8 cellular contexts compared by ENCODE assay signal in the genomic region with DNA sequence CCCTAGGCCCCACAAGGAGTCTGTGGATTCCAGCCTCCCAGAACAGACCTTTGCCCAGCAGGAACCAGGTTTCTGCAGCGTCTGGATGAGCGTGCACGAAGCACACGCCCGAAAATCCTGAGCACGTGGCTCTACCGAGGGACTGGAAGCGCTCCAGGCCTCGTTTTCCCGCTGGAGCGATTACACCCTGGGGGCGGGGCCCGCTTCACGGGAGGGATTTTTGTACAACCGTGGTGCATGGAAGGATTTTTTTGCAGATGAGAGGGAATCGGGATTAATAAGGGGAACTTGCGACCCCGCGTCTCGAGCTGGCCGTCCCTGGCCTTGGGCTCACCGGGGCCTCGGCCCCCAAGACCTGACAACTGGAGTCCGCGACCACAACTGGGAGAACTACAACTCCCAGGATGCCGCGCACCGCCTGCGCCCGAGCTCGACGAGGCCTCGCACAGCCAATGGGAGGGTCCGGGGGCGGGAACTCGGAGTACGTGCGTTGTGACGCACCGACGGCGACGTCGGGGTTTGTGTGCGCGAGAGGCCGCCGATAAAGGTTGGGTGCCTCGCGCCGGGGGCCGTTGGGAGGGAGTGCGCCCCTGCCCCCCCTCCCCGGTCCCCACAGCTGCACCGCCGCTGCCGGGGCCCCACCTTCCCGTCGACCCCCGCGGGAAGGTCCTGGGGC. TPM values are rescaled to one million over a fixed set of nuclear protein-coding genes. Genes with fewer than 3 reads are reported as not detected.
A peak's percentile ranks its signal among the peaks of the same experiment; 100 is the strongest.
DNase-seq lines count a peak whose midpoint lies in the region; ATAC-seq and TF ChIP-seq lines count a peak whose summit lies in the region.

Gene ZNF628 (plus strand): TSS at position 518 of the 676 bp plus-strand sequence. CDS start 3,294 bp downstream, outside the sequence.

- H3K27ac ChIP-seq in lower lobe of right lung, result peak within 1 kb of the TSS; percentile 94

- H3K9me3 ChIP-seq in lower lobe of right lung, result no peaks in the 10 kb centered on the region

- no peaks in the 10 kb centered on the region for H3K9me3 Mint-ChIP-seq in activated CD4-positive, alpha-beta memory T cell treated with anti-CD3 and anti-CD28 coated beads, Interleukin-2, amount 10 ng/mL, durations not matched to agents 7 days and 5 days

- peaks cover 36% of the 10 kb centered on the region for H3K4me1 Mint-ChIP-seq in activated CD4-positive, alpha-beta memory T cell treated with anti-CD3 and anti-CD28 coated beads, Interleukin-2, amount 10 ng/mL, durations not matched to agents 7 days and 5 days

- DNase-seq in CD1c-positive myeloid dendritic cell (ENCODE audit: extremely low spot score) (peak; percentile 99), NCI-H82 (lab: John Stamatoyannopoulos, UW) (peak; percentile 98), ecto neural progenitor cell (ENCODE audit: low spot score) (peak; percentile 98), lower lobe of right lung (peak; percentile 99)
- DNase-seq in activated CD4-positive, alpha-beta memory T cell treated with anti-CD3 and anti-CD28 coated beads, Interleukin-2, amount 10 ng/mL, durations not matched to agents 7 days and 5 days, result peak; percentile 98
- DNase-seq in stimulated activated CD4-positive, alpha-beta T cell treated with anti-CD3 and anti-CD28 coated beads, TNF-alpha, amount 100 ng/mL, for 1 hour (ENCODE audit: low read depth in 3 of 3, low spot score in 1 of 3), result peak; percentile 90 to 94 (median 92)

- ATAC-seq in GM19452 (IDR thresholded peaks at IDR 0.05; ENCODE audit: unreplicated experiment) (peak; percentile 92), HG03575 (IDR thresholded peaks at IDR 0.05; ENCODE audit: extremely low read depth, insufficient number of reproducible peaks, low FRiP score, unreplicated experiment) (peak; percentile 33), lower lobe of right lung (peak; percentile 97 to 98)

- H3K27me3 Mint-ChIP-seq in activated CD4-positive, alpha-beta memory T cell treated with anti-CD3 and anti-CD28 coated beads, Interleukin-2, amount 10 ng/mL, durations not matched to agents 7 days and 5 days, result no peaks in the 10 kb centered on the region

- POLR2A ChIA-PET in activated CD4-positive, alpha-beta memory T cell treated with anti-CD3 and anti-CD28 coated beads, Interleukin-2, amount 10 ng/mL, durations not matched to agents 7 days and 5 days (lab: Charles Lee), result interaction anchor here (0.5 to 2.1 kb wide), 20 partner anchors 10 to 387 kb away, joined by 3 to 24 read pairs (median 4); partner anchors contain the start of genes FIZ1, ISOC2, NAT14 and TMEM238

- H3K27ac Mint-ChIP-seq in activated CD4-positive, alpha-beta memory T cell treated with anti-CD3 and anti-CD28 coated beads, Interleukin-2, amount 10 ng/mL, durations not matched to agents 7 days and 5 days, result peak within 1 kb of the TSS; percentile 86

- H3K27me3 ChIP-seq in lower lobe of right lung (ENCODE audit: low read depth), result no peaks in the 10 kb centered on the region

- peak within 1 kb of the TSS; percentile 90 for H3K4me3 Mint-ChIP-seq in activated CD4-positive, alpha-beta memory T cell treated with anti-CD3 and anti-CD28 coated beads, Interleukin-2, amount 10 ng/mL, durations not matched to agents 7 days and 5 days

- no peak for TF ChIP-seq CTCF in lower lobe of right lung (IDR thresholded peaks at IDR 0.05)

- CTCF ChIA-PET in activated CD4-positive, alpha-beta memory T cell treated with anti-CD3 and anti-CD28 coated beads, Interleukin-2, amount 10 ng/mL, durations not matched to agents 7 days and 5 days (lab: Charles Lee), result interaction anchor here (0.6 to 3.5 kb wide), 13 partner anchors 9 to 184 kb away, joined by 3 to 40 read pairs (median 5); partner anchors contain the start of genes ISOC2, KMT5C, NAT14 and ZNF581

- peak within 1 kb of the TSS; percentile 64 for H3K4me3 ChIP-seq in lower lobe of right lung

- H3K4me1 ChIP-seq in lower lobe of right lung, result peaks cover 22% of the 10 kb centered on the region

- peaks cover 3% of the 10 kb centered on the region for H3K36me3 Mint-ChIP-seq in activated CD4-positive, alpha-beta memory T cell treated with anti-CD3 and anti-CD28 coated beads, Interleukin-2, amount 10 ng/mL, durations not matched to agents 7 days and 5 days (ENCODE audit: low read depth)

- peaks cover 6% of the 10 kb centered on the region for H3K36me3 ChIP-seq in lower lobe of right lung

- intact Hi-C loops in lower lobe of right lung (cut with DNase I), result no loop called here

RNA-seq across cellular contexts. Expression of gene ZNF628, which starts in this region (rescaled TPM):
- 1 to 10 TPM; 6.7 to 9.1 TPM for total RNA-seq in activated CD4-positive, alpha-beta memory T cell treated with anti-CD3 and anti-CD28 coated beads, Interleukin-2, amount 10 ng/mL, durations not matched to agents 7 days and 5 days
- 7.1 TPM for total RNA-seq in lower lobe of right lung

Comparison
In these comparisons a context has a peak if more than half of its experiments do, and no peak if none do; other contexts are left out.
1. Peak in every context shown above with its lines: DNase-seq, ATAC-seq, H3K4me3 ChIP-seq and H3K27ac ChIP-seq.
2. ATAC-seq: peak in every context shown above with its lines; median percentile 98 in lower lobe of right lung; 92 in GM19452; 33 in HG03575.